Comparison of ENCODE assay signal across 17 cellular contexts in the genomic region with DNA sequence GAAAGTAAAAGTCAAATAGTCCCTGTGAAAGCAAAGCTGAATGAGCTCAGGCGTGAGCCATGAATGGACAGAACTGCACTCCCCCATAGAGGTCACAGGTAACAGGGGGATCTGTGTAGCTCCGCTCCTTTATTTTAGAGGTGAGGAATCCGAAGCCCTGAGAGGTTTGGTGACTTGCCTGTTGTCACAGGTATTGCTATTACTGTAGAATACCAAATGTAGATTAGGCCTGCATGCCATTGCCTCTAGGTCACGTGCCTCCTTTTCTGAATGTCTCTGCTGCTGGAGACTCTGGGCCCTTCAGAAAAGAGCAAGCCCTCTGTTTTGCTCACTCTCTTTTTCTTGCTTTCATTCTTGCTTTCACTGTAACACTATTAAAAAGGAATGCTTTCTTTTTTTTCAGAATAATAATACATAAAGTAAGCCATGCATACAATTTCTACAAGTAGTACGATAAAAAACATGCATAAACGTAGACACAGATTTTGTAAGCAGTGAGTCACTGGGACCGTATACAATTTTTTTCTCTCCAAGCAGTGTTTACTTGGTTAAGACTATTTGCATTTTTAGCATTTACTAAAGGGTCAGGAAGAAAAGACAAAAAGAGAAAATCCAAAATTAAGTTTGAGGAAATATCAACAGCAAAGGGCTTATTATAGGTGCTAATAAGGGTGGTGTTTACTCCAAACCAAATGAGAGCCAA.
"Had no signal": no experiment of that assay in that cellular context is flagged by ENCODE, and none has a peak within 500 bp of the region (broad histone marks: within the 10 kb centered on the region; RNA-seq: fewer than 3 reads in every experiment).

No MANE protein-coding gene starts in this region.

- H3K27me3 ChIP-seq: cardiac muscle cell, esophagus squamous epithelium, heart right ventricle had no signal

- H3K27ac Mint-ChIP-seq: activated CD4-positive, alpha-beta T cell treated with anti-CD3 and anti-CD28 coated beads, Interleukin-2, amount 10 ng/mL, durations not matched to agents 24 days and 14 days; activated CD8-positive, alpha-beta T cell treated with anti-CD3 and anti-CD28 coated beads, Interleukin-2, amount 10 ng/mL, durations not matched to agents 7 days and 5 days; dendritic cell treated with granulocyte-macrophage colony-stimulating factor and Interleukin-4, amounts not matched to agents 40 ng/mL and 50 ng/mL, for 4 days; memory B cell; naive thymus-derived CD8-positive, alpha-beta T cell; stimulated activated naive B cell treated with anti-CD40 and anti-IgM and Interleukin-4, amounts not matched to agents 10 μg/mL and 1 μg/mL and 100 μg/mL, for 72 hours; T-cell had no signal

- H3K4me3 ChIP-seq: cardiac muscle cell, esophagus squamous epithelium, heart right ventricle had no signal

- H3K27ac ChIP-seq: cardiac muscle cell, esophagus squamous epithelium, heart right ventricle had no signal

- H3K4me1 ChIP-seq: heart right ventricle had no signal

- H3K4me3 Mint-ChIP-seq: activated CD4-positive, alpha-beta T cell treated with anti-CD3 and anti-CD28 coated beads, Interleukin-2, amount 10 ng/mL, durations not matched to agents 24 days and 14 days; activated CD8-positive, alpha-beta T cell treated with anti-CD3 and anti-CD28 coated beads, Interleukin-2, amount 10 ng/mL, durations not matched to agents 7 days and 5 days; activated T-cell treated with anti-CD3 and anti-CD28 coated beads, Interleukin-2, amount 50 U/mL, for 4 hours; dendritic cell treated with granulocyte-macrophage colony-stimulating factor and Interleukin-4, amounts not matched to agents 40 ng/mL and 50 ng/mL, for 4 days; memory B cell; naive thymus-derived CD8-positive, alpha-beta T cell; stimulated activated naive B cell treated with anti-CD40 and anti-IgM and Interleukin-4, amounts not matched to agents 10 μg/mL and 1 μg/mL and 100 μg/mL, for 72 hours; T-cell had no signal

- ATAC-seq: activated CD8-positive, alpha-beta T cell treated with anti-CD3 and anti-CD28 coated beads, Interleukin-2, amount 10 ng/mL, durations not matched to agents 7 days and 5 days; activated T-cell treated with anti-CD3 and anti-CD28 coated beads, Interleukin-2, amount 50 U/mL, for 4 hours; heart right ventricle; naive thymus-derived CD8-positive, alpha-beta T cell; stimulated activated naive B cell treated with anti-CD40 and anti-IgM and Interleukin-4, amounts not matched to agents 10 μg/mL and 1 μg/mL and 100 μg/mL, for 72 hours; T-cell had no signal

- H3K9me3 Mint-ChIP-seq: activated CD4-positive, alpha-beta T cell treated with anti-CD3 and anti-CD28 coated beads, Interleukin-2, amount 10 ng/mL, durations not matched to agents 24 days and 14 days had no signal

- H3K27me3 Mint-ChIP-seq: activated CD4-positive, alpha-beta T cell treated with anti-CD3 and anti-CD28 coated beads, Interleukin-2, amount 10 ng/mL, durations not matched to agents 24 days and 14 days; dendritic cell treated with granulocyte-macrophage colony-stimulating factor and Interleukin-4, amounts not matched to agents 40 ng/mL and 50 ng/mL, for 4 days; memory B cell; naive thymus-derived CD8-positive, alpha-beta T cell; stimulated activated naive B cell treated with anti-CD40 and anti-IgM and Interleukin-4, amounts not matched to agents 10 μg/mL and 1 μg/mL and 100 μg/mL, for 72 hours; T-cell had no signal

- H3K9me3 ChIP-seq: esophagus squamous epithelium had no signal

- H3K36me3 ChIP-seq: cardiac muscle cell, esophagus squamous epithelium, heart right ventricle had no signal

- H3K4me1 Mint-ChIP-seq: activated CD4-positive, alpha-beta T cell treated with anti-CD3 and anti-CD28 coated beads, Interleukin-2, amount 10 ng/mL, durations not matched to agents 24 days and 14 days; memory B cell; naive thymus-derived CD8-positive, alpha-beta T cell; stimulated activated naive B cell treated with anti-CD40 and anti-IgM and Interleukin-4, amounts not matched to agents 10 μg/mL and 1 μg/mL and 100 μg/mL, for 72 hours; T-cell had no signal

- H3K36me3 Mint-ChIP-seq: stimulated activated naive B cell treated with anti-CD40 and anti-IgM and Interleukin-4, amounts not matched to agents 10 μg/mL and 1 μg/mL and 100 μg/mL, for 72 hours; T-cell had no signal

- FAIRE-seq: endothelial cell of umbilical vein had no signal

- DNase-seq: activated CD4-positive, alpha-beta T cell treated with anti-CD3 and anti-CD28 coated beads, Interleukin-2, amount 10 ng/mL, durations not matched to agents 24 days and 14 days; activated CD4-positive, CD25-positive, alpha-beta regulatory T cell; activated CD8-positive, alpha-beta T cell treated with anti-CD3 and anti-CD28 coated beads, Interleukin-2, amount 10 ng/mL, durations not matched to agents 7 days and 5 days; activated effector memory CD4-positive, alpha-beta T cell treated with Interleukin-2 at 50 U/mL for 16 hours; activated naive CD4-positive, alpha-beta T cell treated with anti-CD3 and anti-CD28 coated beads, Interleukin-2, amount 50 U/mL, for 16 hours; activated T-cell treated with anti-CD3 and anti-CD28 coated beads, Interleukin-2, amount 50 U/mL, for 4 hours; effector CD8-positive, alpha-beta T cell; esophagus squamous epithelium; heart right ventricle; naive thymus-derived CD8-positive, alpha-beta T cell; nucleus accumbens; stimulated activated naive B cell treated with anti-CD40 and anti-IgM and Interleukin-4, amounts not matched to agents 10 μg/mL and 1 μg/mL and 100 μg/mL, for 72 hours; T-cell had no signal
